8 cellular contexts compared by ENCODE assay signal in the genomic region with DNA sequence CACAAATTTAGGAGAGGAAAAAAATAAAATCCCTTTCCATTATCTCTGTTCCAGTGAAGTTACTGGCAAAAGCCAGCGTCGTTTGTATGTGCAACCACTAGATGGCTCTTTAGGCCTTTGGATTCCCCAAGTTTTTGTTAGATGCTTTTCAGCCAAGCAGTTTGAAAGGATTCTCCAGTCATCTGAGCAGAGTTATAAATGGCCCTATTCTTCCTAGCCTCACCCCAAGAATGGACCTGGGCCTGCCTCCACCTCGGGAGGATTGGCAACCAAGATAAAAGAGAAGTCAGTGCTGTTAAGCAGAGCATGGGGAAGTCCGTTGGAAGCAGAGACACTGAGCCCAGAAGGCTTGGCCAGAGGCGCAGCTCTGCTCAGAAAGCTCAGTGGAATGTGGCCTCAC. TPM values are rescaled to one million over a fixed set of nuclear protein-coding genes. Genes with fewer than 3 reads are reported as not detected.
DNase-seq lines count a peak whose midpoint lies in the region; ATAC-seq and TF ChIP-seq lines count a peak whose summit lies in the region.

No MANE protein-coding gene starts in this region.

- no peaks in the 10 kb centered on the region for H3K79me2 ChIP-seq in parathyroid adenoma

- H3K27me3 Mint-ChIP-seq in T-helper 17 cell, result peaks cover 9% of the 10 kb centered on the region

- no peak overlapping the region for H3K4me3 Mint-ChIP-seq in T-helper 17 cell

- H3K36me3 ChIP-seq in parathyroid adenoma (ENCODE audit: control insufficient read depth, insufficient read depth, low read length), result no peaks in the 10 kb centered on the region

- H3K9ac ChIP-seq in parathyroid adenoma, result no peak overlapping the region

- H3K4me1 ChIP-seq in parathyroid adenoma, result no peaks in the 10 kb centered on the region

- no peaks in the 10 kb centered on the region for H3K27me3 ChIP-seq in parathyroid adenoma (ENCODE audit: control insufficient read depth, insufficient read depth, low read length)

- ATAC-seq in GM21529 (IDR thresholded peaks at IDR 0.05; ENCODE audit: unreplicated experiment) (peak; percentile 66), T-helper 17 cell (no peak)
- ATAC-seq in activated CD4-positive, CD25-positive, alpha-beta regulatory T cell treated with anti-CD3 and anti-CD28 coated beads, Interleukin-2, amount 50 U/mL, for 24 hours, result no peak

- H3K4me2 ChIP-seq in parathyroid adenoma (ENCODE audit: low read length), result no peak overlapping the region

- H3K27ac Mint-ChIP-seq in T-helper 17 cell, result no peak overlapping the region

- H3K4me3 ChIP-seq in WI38 (ENCODE audit: low read depth, low read length) (no peak overlapping the region), parathyroid adenoma (ENCODE audit: low read depth, low read length) (no peak overlapping the region)

- no peaks in the 10 kb centered on the region for H3K36me3 Mint-ChIP-seq in T-helper 17 cell (ENCODE audit: low read depth)

- no peaks in the 10 kb centered on the region for H3K4me1 Mint-ChIP-seq in T-helper 17 cell

- H3K9me3 ChIP-seq in parathyroid adenoma (ENCODE audit: control insufficient read depth, low read length) (no peaks in the 10 kb centered on the region), T-helper 17 cell (ENCODE audit: control insufficient read depth, low read length, poor library complexity, severe bottlenecking) (no peaks in the 10 kb centered on the region)

- no peak overlapping the region for H3K27ac ChIP-seq in parathyroid adenoma

- no peak overlapping the region for H2AFZ ChIP-seq in parathyroid adenoma

- peak; percentile 55 for DNase-seq in ELF-1 (ENCODE audit: low read depth, low spot score)
- DNase-seq in NCI-H1105 (lab: John Stamatoyannopoulos, UW), result peak; percentile 38
- peak; percentile 94 for DNase-seq in globus pallidus (ENCODE audit: low spot score)
- DNase-seq in T-helper 17 cell, result no peak

- TF ChIP-seq CTCF in WI38 (IDR thresholded peaks at IDR 0.05; ENCODE audit: low read depth, low read length) (peak; percentile 72), parathyroid adenoma (IDR thresholded peaks at IDR 0.05) (peak; percentile 53)

RNA-seq across cellular contexts. Expression of a gene that starts 15.4 kb away (rescaled TPM):
- not detected for total RNA-seq in T-helper 17 cell

Comparison
In these comparisons a context has a peak if more than half of its experiments do, and no peak if none do; other contexts are left out.
1. DNase-seq: peak in ELF-1 (single experiment), NCI-H1105 (single experiment) and globus pallidus (single experiment); none in T-helper 17 cell (0 of 3).